In genomic region chr1:119081267-119081666, GRCh38 we compare ENCODE assay signal across 15 cellular contexts. TPM values are rescaled to one million over a fixed set of nuclear protein-coding genes. Genes with fewer than 3 reads are reported as not detected.
DNase-seq lines count a peak whose midpoint lies in the region; TF ChIP-seq lines count a peak whose summit lies in the region.
"Had no signal": no experiment of that assay in that cellular context is flagged by ENCODE, and none has a peak within 500 bp of the region (broad histone marks: within the 10 kb centered on the region; RNA-seq: fewer than 3 reads in every experiment).

No MANE protein-coding gene starts in this region.

- no peaks in the 10 kb centered on the region for H3K27me3 ChIP-seq in mammary epithelial cell (ENCODE audit: insufficient read depth, low read length)
- H3K27me3 ChIP-seq: stomach had no signal

- CTCF ChIA-PET in mammary epithelial cell (lab: Charles Lee; ENCODE audit: low non-redundant PET) = interaction anchor here (0.6 kb wide), 1 partner anchor 10 kb away, joined by 3 read pairs; no protein-coding TSS in a partner anchor

- H3K9me3 ChIP-seq in mammary epithelial cell (replicated peaks; ENCODE audit: insufficient read depth, low read length) (no peaks in the 10 kb centered on the region), mesodermal cell (ENCODE audit: control insufficient read depth, low read length) (no peaks in the 10 kb centered on the region)
- H3K9me3 ChIP-seq: stomach had no signal

- peak overlapping the region; percentile 73 for H3K4me2 ChIP-seq in mammary epithelial cell (ENCODE audit: insufficient read depth, low read depth, low read length)

- no peaks in the 10 kb centered on the region for H3K36me3 ChIP-seq in mammary epithelial cell (ENCODE audit: insufficient read depth, low read length)
- H3K36me3 ChIP-seq in mesodermal cell (ENCODE audit: control insufficient read depth, insufficient read depth, low read length) = no peaks in the 10 kb centered on the region
- H3K36me3 ChIP-seq: stomach had no signal

- dilution Hi-C loops in mammary epithelial cell (cut with HindIII; ENCODE audit: low sequenced_read_pairs) = no loop called here

- no peak overlapping the region for H2AFZ ChIP-seq in mammary epithelial cell (ENCODE audit: low read depth, low read length)

- H4K20me1 ChIP-seq in mammary epithelial cell (ENCODE audit: insufficient read depth, low read length) = no peaks in the 10 kb centered on the region

- peaks cover 2% of the 10 kb centered on the region for H3K79me2 ChIP-seq in mammary epithelial cell (ENCODE audit: insufficient read depth, low read length)

- in situ Hi-C loops in mammary epithelial cell (cut with MboI; ENCODE audit: low sequenced_read_pairs in 2 of 2) = no loop called here

- intact Hi-C loops in mammary epithelial cell (cut with micrococcal nuclease) = no loop called here

- no peak overlapping the region for H3K4me3 ChIP-seq in AG09309 (ENCODE audit: control insufficient read depth, low read depth, low read length)
- H3K4me3 ChIP-seq in mammary epithelial cell (replicated peaks in 1 of 3; ENCODE audit: insufficient read depth in 1 of 3, low read depth in 2 of 3, low read length in 3 of 3) = no peak overlapping the region
- H3K4me3 ChIP-seq in mesodermal cell (ENCODE audit: extremely low read depth, insufficient read depth, low read length, poor library complexity, severe bottlenecking) = no peak overlapping the region
- H3K4me3 ChIP-seq: stomach had no signal

- H3K27ac ChIP-seq in mammary epithelial cell (ENCODE audit: insufficient read depth, low read depth, low read length) (peak overlapping the region; percentile 15), mesodermal cell (ENCODE audit: low read depth, low read length, severe bottlenecking) (peak overlapping the region; percentile 72)
- H3K27ac ChIP-seq: stomach had no signal

- no peak overlapping the region for H3K9ac ChIP-seq in mammary epithelial cell (ENCODE audit: insufficient read depth, low read length)

- DNase-seq in AG09309 (ENCODE audit: low read depth) (peak; percentile 5), NCI-H226 (peak; percentile 26), mammary epithelial cell (peak; percentile 56), iPS-NIHi7 (ENCODE audit: extremely low spot score) (no peak), NCI-H187 treated with DMSO at 0.1 percent for 48 hours (lab: John Stamatoyannopoulos, UW) (no peak), NCI-H69 (lab: John Stamatoyannopoulos, UW) (no peak)
- DNase-seq in activated CD4-positive, CD25-positive, alpha-beta regulatory T cell treated with anti-CD3 and anti-CD28 coated beads, Interleukin-2, amount 50 U/mL, for 72 hours = no peak
- DNase-seq: activated CD8-positive, alpha-beta memory T cell treated with anti-CD3 and anti-CD28 coated beads, Interleukin-2, amount 10 ng/mL, durations not matched to agents 7 days and 5 days; activated gamma-delta T cell; CD8-positive, alpha-beta T cell; KBM-7; NCI-H1436 treated with DMSO at 0.1 percent for 48 hours; occipital lobe; stomach had no signal

- H3K4me1 ChIP-seq in mammary epithelial cell (ENCODE audit: insufficient read depth, low read length) (peaks cover 22% of the 10 kb centered on the region), mesodermal cell (ENCODE audit: control insufficient read depth, insufficient read depth, low read length, poor library complexity, severe bottlenecking) (peaks cover 15% of the 10 kb centered on the region)
- H3K4me1 ChIP-seq: stomach had no signal

- BruUV-seq in mammary epithelial cell (replicated peaks; lab: Mats Ljungman, UMichigan) = no TSS peak

- TF ChIP-seq CTCF in AG09309 (IDR thresholded peaks at IDR 0.05; ENCODE audit: control insufficient read depth, insufficient read depth, low read depth, low read length, missing control alignments) (no peak), mammary epithelial cell (conservative IDR thresholded peaks at IDR 0.05 in 1 of 2, IDR thresholded peaks at IDR 0.05 in 1 of 2; ENCODE audit: extremely low read depth in 1 of 2, insufficient read depth in 1 of 2, low read depth in 1 of 2, low read length in 2 of 2) (no peak)

RNA-seq across cellular contexts. Expression of gene WARS2, which starts 59.2 kb away (rescaled TPM):
- 10 to 100 TPM; 12.1 to 16.5 TPM for total RNA-seq in mammary epithelial cell
- 10.2 TPM for polyA plus RNA-seq in mammary epithelial cell
- polyA minus RNA-seq in mammary epithelial cell = 54.3 TPM
- polyA plus RNA-seq in mesodermal cell (2013, experiment 1 of 2) = 11.9 TPM
- polyA plus RNA-seq in mesodermal cell (2013, experiment 2 of 2) = 10.1 TPM

Comparison
In these comparisons a context has a peak if more than half of its experiments do, and no peak if none do; other contexts are left out.
1. DNase-seq: peak in AG09309 (single experiment), NCI-H226 (single experiment) and mammary epithelial cell (single experiment); none in iPS-NIHi7 (single experiment), NCI-H187 treated with DMSO at 0.1 percent for 48 hours (single experiment), NCI-H69 (single experiment) and activated CD4-positive, CD25-positive, alpha-beta regulatory T cell treated with anti-CD3 and anti-CD28 coated beads, Interleukin-2, amount 50 U/mL, for 72 hours (single experiment).